14 cellular contexts compared by ENCODE assay signal in the genomic region with DNA sequence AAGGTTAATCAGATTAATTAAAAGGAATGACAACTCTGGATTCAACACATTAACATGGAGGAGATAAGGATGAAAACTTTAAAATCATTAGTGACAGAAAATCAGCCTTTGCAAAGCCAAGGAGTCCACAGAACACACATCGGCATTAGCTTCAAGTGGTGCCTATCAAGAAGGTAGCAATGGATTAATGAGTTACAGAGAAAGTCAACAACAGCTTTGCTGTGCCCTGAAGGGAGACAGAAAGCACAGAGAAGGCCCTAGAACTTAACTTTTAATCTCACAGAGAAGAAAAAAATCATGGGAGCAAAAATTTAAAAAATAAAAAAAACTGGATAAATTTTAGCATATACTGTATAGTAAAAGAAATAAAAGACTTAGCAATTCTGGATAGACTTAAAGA.
"Had no signal": no experiment of that assay in that cellular context is flagged by ENCODE, and none has a peak within 500 bp of the region (broad histone marks: within the 10 kb centered on the region; RNA-seq: fewer than 3 reads in every experiment).

No MANE protein-coding gene starts in this region.

- H3K4me1 ChIP-seq: gastroesophageal sphincter had no signal

- H3K9me3 ChIP-seq: gastroesophageal sphincter, thoracic aorta had no signal

- H3K4me1 Mint-ChIP-seq: activated T-helper 17 cell treated with anti-CD3 and anti-CD28 coated beads, Interleukin-2, amount 50 U/mL, for 72 hours; neural crest cell; stimulated activated effector memory CD8-positive, alpha-beta T cell treated with anti-CD3 and anti-CD28 coated beads, Interleukin-12 subunit alpha, Interleukin-12 subunit beta, amount 100 ng/mL, for 72 hours had no signal

- H3K36me3 ChIP-seq: gastroesophageal sphincter, thoracic aorta had no signal

- H3K4me3 Mint-ChIP-seq: activated naive CD4-positive, alpha-beta T cell treated with anti-CD3 and anti-CD28 coated beads for 36 hours; activated T-helper 17 cell treated with anti-CD3 and anti-CD28 coated beads, Interleukin-2, amount 50 U/mL, for 72 hours; neural crest cell; stimulated activated effector memory CD8-positive, alpha-beta T cell treated with anti-CD3 and anti-CD28 coated beads, Interleukin-12 subunit alpha, Interleukin-12 subunit beta, amount 100 ng/mL, for 72 hours had no signal

- H3K27ac Mint-ChIP-seq: activated naive CD4-positive, alpha-beta T cell treated with anti-CD3 and anti-CD28 coated beads for 36 hours; activated T-helper 17 cell treated with anti-CD3 and anti-CD28 coated beads, Interleukin-2, amount 50 U/mL, for 72 hours; stimulated activated effector memory CD8-positive, alpha-beta T cell treated with anti-CD3 and anti-CD28 coated beads, Interleukin-12 subunit alpha, Interleukin-12 subunit beta, amount 100 ng/mL, for 72 hours had no signal

- DNase-seq: activated CD4-positive, alpha-beta T cell treated with anti-CD3 and anti-CD28 coated beads for 1 hour; activated CD4-positive, alpha-beta T cell treated with anti-CD3 and anti-CD28 coated beads, Interleukin-2, amount 50 U/mL, for 4 hours; activated naive CD4-positive, alpha-beta T cell treated with anti-CD3 and anti-CD28 coated beads for 36 hours; erythroblast; midbrain; stimulated activated CD4-positive, alpha-beta T cell treated with anti-CD3 and anti-CD28 coated beads, Interleukin-12 subunit alpha, Interleukin-12 subunit beta, amount 100 ng/mL, for 4 hours; stimulated activated CD4-positive, alpha-beta T cell treated with anti-CD3 and anti-CD28 coated beads, Interleukin-2, amount 100 ng/mL, for 24 hours had no signal

- H3K4me3 ChIP-seq: gastroesophageal sphincter, lung, thoracic aorta had no signal

- H3K27me3 ChIP-seq: gastroesophageal sphincter had no signal

- H3K27me3 Mint-ChIP-seq: activated T-helper 17 cell treated with anti-CD3 and anti-CD28 coated beads, Interleukin-2, amount 50 U/mL, for 72 hours had no signal

- H3K36me3 Mint-ChIP-seq: stimulated activated effector memory CD8-positive, alpha-beta T cell treated with anti-CD3 and anti-CD28 coated beads, Interleukin-12 subunit alpha, Interleukin-12 subunit beta, amount 100 ng/mL, for 72 hours had no signal

- H3K27ac ChIP-seq: gastroesophageal sphincter, thoracic aorta, VCaP had no signal

- ATAC-seq: activated T-helper 17 cell treated with anti-CD3 and anti-CD28 coated beads, Interleukin-2, amount 50 U/mL, for 72 hours; gastroesophageal sphincter; stimulated activated effector memory CD8-positive, alpha-beta T cell treated with anti-CD3 and anti-CD28 coated beads, Interleukin-12 subunit alpha, Interleukin-12 subunit beta, amount 100 ng/mL, for 72 hours had no signal

- H3K9me3 Mint-ChIP-seq: activated naive CD4-positive, alpha-beta T cell treated with anti-CD3 and anti-CD28 coated beads for 36 hours; neural crest cell had no signal
